In the genomic region with DNA sequence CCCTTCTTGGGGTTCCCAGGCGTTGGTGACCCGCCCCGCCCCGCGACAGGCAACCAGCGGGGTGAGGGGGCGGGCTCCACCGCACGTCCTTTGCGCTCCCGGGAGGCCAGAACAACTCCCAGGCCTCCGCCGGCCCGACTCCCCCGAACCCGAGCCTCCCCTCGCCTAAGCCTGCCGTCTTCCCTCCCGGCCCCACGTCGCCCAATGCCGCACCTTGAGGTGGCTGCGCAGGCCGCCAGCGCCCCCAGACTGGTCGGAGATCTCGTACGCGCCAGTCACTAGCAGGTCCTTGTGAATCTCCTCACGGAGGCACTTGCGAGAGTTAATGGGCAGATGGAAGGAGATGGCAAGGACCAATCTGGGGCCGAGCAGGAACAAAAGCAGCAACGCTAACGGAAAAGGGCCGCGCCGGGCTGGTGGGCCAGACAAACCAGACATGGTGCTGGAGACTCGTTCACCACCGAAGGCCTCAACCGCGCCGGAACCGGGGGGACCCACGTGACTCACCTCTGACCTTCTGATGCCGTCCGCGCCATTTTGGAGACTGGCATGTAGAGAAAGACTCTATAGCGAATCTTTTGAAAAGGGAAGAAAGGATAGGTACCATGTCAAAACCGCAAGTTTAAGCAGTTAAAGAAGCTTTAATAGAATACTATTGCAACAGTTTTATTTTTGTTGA, we compare ENCODE assay signal across 8 cellular contexts. TPM values are rescaled to one million over a fixed set of nuclear protein-coding genes. Genes with fewer than 3 reads are reported as not detected.
DNase-seq lines count a peak whose midpoint lies in the region; ATAC-seq, FAIRE-seq and TF ChIP-seq lines count a peak whose summit lies in the region.

A gene (minus strand): TSS at position 471 of the 679 bp plus-strand sequence. CDS start 33 bp downstream, at position 438.

- H3K4me3 Mint-ChIP-seq in neural crest cell: peak within 1 kb of the TSS; percentile 94

- no peaks in the 10 kb centered on the region for H3K9me3 Mint-ChIP-seq in neural crest cell

- H3K27me3 Mint-ChIP-seq in neural crest cell (ENCODE audit: low read depth): peaks cover 13% of the 10 kb centered on the region

- ATAC-seq in GM21367 (IDR thresholded peaks at IDR 0.05; ENCODE audit: unreplicated experiment): peak; percentile 54

- DNase-seq in DMS 273 treated with DMSO at 0.1 percent for 48 hours (lab: John Stamatoyannopoulos, UW): peak; percentile 93
- peak; percentile 96 for DNase-seq in HTR-8/SVneo (ENCODE audit: insufficient read length, low spot score)
- peak; percentile 90 for DNase-seq in RWPE1 (ENCODE audit: low spot score)
- peak; percentile 97 for DNase-seq in activated effector memory CD4-positive, alpha-beta T cell treated with anti-CD3 and anti-CD28 coated beads, Interleukin-2, amount 50 U/mL, for 16 hours
- peak; percentile 78 to 92 for DNase-seq in foreskin fibroblast
- peak; percentile 91 for DNase-seq in neural crest cell (ENCODE audit: low read depth, low spot score)

- peak within 1 kb of the TSS; percentile 98 for H3K27ac Mint-ChIP-seq in neural crest cell (ENCODE audit: unreplicated experiment)

- CTCF ChIA-PET in RWPE1 (lab: Yijun Ruan, JAX): interaction anchor here (1.1 kb wide), 1 partner anchor 103 kb away, joined by 5 read pairs; no protein-coding TSS in a partner anchor

- H3K36me3 Mint-ChIP-seq in neural crest cell (ENCODE audit: low read depth): no peaks in the 10 kb centered on the region

- H3K4me1 ChIP-seq in stomach smooth muscle (ENCODE audit: control insufficient read depth, insufficient read depth, low read length): peaks cover 2% of the 10 kb centered on the region

- H3K27me3 ChIP-seq in stomach smooth muscle (ENCODE audit: control insufficient read depth in 1 of 2, insufficient read depth in 2 of 2, low read length in 2 of 2): no peaks in the 10 kb centered on the region

- no peaks in the 10 kb centered on the region for H3K9me3 ChIP-seq in stomach smooth muscle (ENCODE audit: control insufficient read depth in 2 of 2, low read length in 2 of 2)

- H3K4me1 Mint-ChIP-seq in neural crest cell: peaks cover 29% of the 10 kb centered on the region

- H3K4me3 ChIP-seq in foreskin fibroblast (ENCODE audit: low read depth in 1 of 2, low read length in 2 of 2) (peak within 1 kb of the TSS; percentile 84 to 98), stomach smooth muscle (ENCODE audit: low read length in 2 of 2) (peak within 1 kb of the TSS; percentile 79 to 99)

- peak within 1 kb of the TSS; percentile 91 for H3K27ac ChIP-seq in RWPE1
- H3K27ac ChIP-seq in stomach smooth muscle (ENCODE audit: low read length): peak within 1 kb of the TSS; percentile 94

- TF ChIP-seq CTCF in RWPE1 (conservative IDR thresholded peaks at IDR 0.05; ENCODE audit: low read depth) (no peak), foreskin fibroblast (IDR thresholded peaks at IDR 0.05; ENCODE audit: low read depth, low read length) (no peak), neural crest cell (conservative IDR thresholded peaks at IDR 0.05) (no peak)

- POLR2A ChIA-PET in RWPE1 (lab: Yijun Ruan, JAX; ENCODE audit: low non-redundant PET): no interaction called here

- peak within 1 kb of the TSS; percentile 97 to 99 for H3K9ac ChIP-seq in stomach smooth muscle (ENCODE audit: low read length in 2 of 2)

- H3K36me3 ChIP-seq in stomach smooth muscle (ENCODE audit: control insufficient read depth in 2 of 2, insufficient read depth in 2 of 2, low read length in 2 of 2): no peaks in the 10 kb centered on the region

- FAIRE-seq in HTR-8/SVneo (lab: Jason Lieb, UNC): no peak

RNA-seq across cellular contexts. Expression of the gene that starts here (rescaled TPM):
- 178 and 186 TPM in 2 replicates for total RNA-seq in neural crest cell

Comparison
In these comparisons a context has a peak if more than half of its experiments do, and no peak if none do; other contexts are left out.
1. Peak in every context shown above with its lines: DNase-seq, ATAC-seq, H3K4me3 ChIP-seq and H3K27ac ChIP-seq.